ENCODE assay signal across 1 cellular context in the genomic region with DNA sequence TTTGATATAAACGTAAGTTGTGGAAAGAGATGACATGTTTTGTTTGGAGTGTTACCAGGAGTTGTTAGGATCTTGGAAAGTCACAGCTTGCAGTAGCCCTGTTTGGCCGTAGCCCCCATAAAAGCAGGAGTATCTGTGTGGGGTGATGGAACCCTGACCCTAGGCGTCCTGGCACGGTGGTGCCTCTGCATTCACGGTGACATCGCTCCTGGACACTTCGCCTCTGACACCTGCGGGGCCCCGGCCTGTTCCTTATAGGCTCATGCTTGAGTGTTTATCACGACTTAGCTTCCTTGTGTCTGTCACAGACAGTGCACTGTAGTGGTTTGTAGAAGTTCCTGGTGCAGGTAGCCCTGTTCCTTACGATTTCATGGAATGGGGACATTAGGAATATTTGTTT.
TF ChIP-seq lines count a peak whose summit lies in the region.

No MANE protein-coding gene starts in this region.

TF ChIP-seq in WTC11, 78 proteins besides CTCF, POLR2A, EP300 and RAD21 (continued from another document):
- TF ChIP-seq, protein P1, sequence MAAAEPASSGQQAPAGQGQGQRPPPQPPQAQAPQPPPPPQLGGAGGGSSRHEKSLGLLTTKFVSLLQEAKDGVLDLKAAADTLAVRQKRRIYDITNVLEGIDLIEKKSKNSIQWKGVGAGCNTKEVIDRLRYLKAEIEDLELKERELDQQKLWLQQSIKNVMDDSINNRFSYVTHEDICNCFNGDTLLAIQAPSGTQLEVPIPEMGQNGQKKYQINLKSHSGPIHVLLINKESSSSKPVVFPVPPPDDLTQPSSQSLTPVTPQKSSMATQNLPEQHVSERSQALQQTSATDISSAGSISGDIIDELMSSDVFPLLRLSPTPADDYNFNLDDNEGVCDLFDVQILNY (CRISPR knock-in tag; IDR thresholded peaks at IDR 0.05) = no peak
- TF ChIP-seq, protein P2, sequence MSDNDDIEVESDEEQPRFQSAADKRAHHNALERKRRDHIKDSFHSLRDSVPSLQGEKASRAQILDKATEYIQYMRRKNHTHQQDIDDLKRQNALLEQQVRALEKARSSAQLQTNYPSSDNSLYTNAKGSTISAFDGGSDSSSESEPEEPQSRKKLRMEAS (CRISPR knock-in tag; IDR thresholded peaks at IDR 0.05) = no peak
- TF ChIP-seq ZNF138 (CRISPR knock-in tag; conservative IDR thresholded peaks at IDR 0.05) = no peak
